Comparison of ENCODE assay signal across 3 cellular contexts in the genomic region with DNA sequence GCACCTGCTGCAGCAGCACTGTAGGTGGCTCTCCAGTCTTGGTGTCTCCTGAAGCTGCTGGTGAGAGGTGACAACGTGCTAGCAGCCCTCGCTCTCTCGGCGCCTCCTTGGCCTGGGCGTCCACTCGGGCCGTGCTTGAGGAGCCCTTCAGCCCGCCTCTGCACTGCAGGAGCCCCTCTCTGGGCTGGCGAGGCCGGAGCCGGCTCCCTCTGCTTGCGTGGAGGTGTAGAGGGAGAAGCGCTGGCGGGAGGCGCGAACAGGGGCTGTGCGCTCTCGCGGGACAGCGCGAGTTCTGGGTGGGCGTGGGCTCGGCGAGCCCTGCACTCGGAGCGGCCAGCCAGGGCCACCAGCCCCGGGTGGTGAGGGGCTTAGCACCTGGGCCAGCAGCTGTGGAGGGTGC.
"Had no signal": no experiment of that assay in that cellular context is flagged by ENCODE, and none has a peak within 500 bp of the region (broad histone marks: within the 10 kb centered on the region; RNA-seq: fewer than 3 reads in every experiment).

No MANE protein-coding gene starts in this region.

- H3K4me3 ChIP-seq: GM12878 had no signal

- ATAC-seq: GM12878 had no signal

- DNase-seq: GDM1, GF-D8 had no signal
